Comparison of ENCODE assay signal across 9 cellular contexts in genomic region chr11:128575174-128575955, GRCh38. TPM values are rescaled to one million over a fixed set of nuclear protein-coding genes. Genes with fewer than 3 reads are reported as not detected.
A peak's percentile ranks its signal among the peaks of the same experiment; 100 is the strongest.
DNase-seq lines count a peak whose midpoint lies in the region; ATAC-seq and TF ChIP-seq lines count a peak whose summit lies in the region.
"Had no signal": no experiment of that assay in that cellular context is flagged by ENCODE, and none has a peak within 500 bp of the region (broad histone marks: within the 10 kb centered on the region; RNA-seq: fewer than 3 reads in every experiment).

No MANE protein-coding gene starts in this region.

- TF ChIP-seq CTCF in fibroblast of villous mesenchyme (IDR thresholded peaks at IDR 0.05; ENCODE audit: insufficient read depth, low read depth, low read length) (no peak), foreskin fibroblast (IDR thresholded peaks at IDR 0.05; ENCODE audit: low read depth, low read length) (no peak)

- no peaks in the 10 kb centered on the region for H3K36me3 Mint-ChIP-seq in stimulated activated memory B cell treated with anti-CD40 and anti-IgM and Interleukin-4, amounts not matched to agents 10 μg/mL and 1 μg/mL and 100 μg/mL, for 72 hours

- H3K4me3 ChIP-seq in fibroblast of villous mesenchyme (ENCODE audit: low read depth, low read length): no peak overlapping the region
- H3K4me3 ChIP-seq in foreskin fibroblast (ENCODE audit: low read depth in 1 of 2, low read length in 2 of 2): no peak overlapping the region

- DNase-seq in SIG-M5 treated with dmso at 0.1 percent for 504 hours (lab: John Stamatoyannopoulos, UW; ENCODE audit: unreplicated experiment) (peak; percentile 56), SIG-M5 (lab: John Stamatoyannopoulos, UW) (no peak), NCI-H69 (lab: John Stamatoyannopoulos, UW) (peak; percentile 48), fibroblast of villous mesenchyme (ENCODE audit: low read depth) (peak; percentile 42), COLO668 (lab: John Stamatoyannopoulos, UW; ENCODE audit: unreplicated experiment) (no peak), foreskin fibroblast (no peak)

- H3K27ac Mint-ChIP-seq in stimulated activated memory B cell treated with anti-CD40 and anti-IgM and Interleukin-4, amounts not matched to agents 10 μg/mL and 1 μg/mL and 100 μg/mL, for 72 hours: peak overlapping the region; percentile 56
- H3K27ac Mint-ChIP-seq: T-helper 1 cell treated with Interleukin-12 subunit alpha and Interleukin-12 subunit beta and Interleukin-4 antibody, amounts not matched to agents 30 μg/mL and 1 μg/mL, for 36 hours had no signal

- peaks cover 28% of the 10 kb centered on the region for H3K4me1 Mint-ChIP-seq in stimulated activated memory B cell treated with anti-CD40 and anti-IgM and Interleukin-4, amounts not matched to agents 10 μg/mL and 1 μg/mL and 100 μg/mL, for 72 hours

- no peaks in the 10 kb centered on the region for H3K27me3 Mint-ChIP-seq in stimulated activated memory B cell treated with anti-CD40 and anti-IgM and Interleukin-4, amounts not matched to agents 10 μg/mL and 1 μg/mL and 100 μg/mL, for 72 hours

- no peak for ATAC-seq in stimulated activated memory B cell treated with anti-CD40 and anti-IgM and Interleukin-4, amounts not matched to agents 10 μg/mL and 1 μg/mL and 100 μg/mL, for 72 hours
- ATAC-seq in GM21619 (IDR thresholded peaks at IDR 0.05; ENCODE audit: unreplicated experiment): no peak

- H3K9me3 Mint-ChIP-seq in stimulated activated memory B cell treated with anti-CD40 and anti-IgM and Interleukin-4, amounts not matched to agents 10 μg/mL and 1 μg/mL and 100 μg/mL, for 72 hours: no peaks in the 10 kb centered on the region

- no peak overlapping the region for H3K4me3 Mint-ChIP-seq in stimulated activated memory B cell treated with anti-CD40 and anti-IgM and Interleukin-4, amounts not matched to agents 10 μg/mL and 1 μg/mL and 100 μg/mL, for 72 hours
- H3K4me3 Mint-ChIP-seq: T-helper 1 cell treated with Interleukin-12 subunit alpha and Interleukin-12 subunit beta and Interleukin-4 antibody, amounts not matched to agents 30 μg/mL and 1 μg/mL, for 36 hours had no signal

RNA-seq across cellular contexts. Expression of gene ETS1, which starts 12.0 kb away (rescaled TPM):
- 80.2 and 95.0 TPM in 2 replicates for total RNA-seq in fibroblast of villous mesenchyme

Comparison
In these comparisons a context has a peak if more than half of its experiments do, and no peak if none do; other contexts are left out.
1. DNase-seq: peak in SIG-M5 treated with dmso at 0.1 percent for 504 hours (single experiment), NCI-H69 (single experiment) and fibroblast of villous mesenchyme (single experiment); none in SIG-M5 (single experiment), COLO668 (single experiment) and foreskin fibroblast (0 of 2).